ENCODE assay signal across 1 cellular context in genomic region chr6:41575598-41575997, GRCh38.
TF ChIP-seq lines count a peak whose summit lies in the region.

No MANE protein-coding gene starts in this region.

TF ChIP-seq in GM23338, 12 proteins besides CTCF, POLR2A, EP300 and RAD21:
- TF ChIP-seq ZNF462 (CRISPR knock-in tag; IDR thresholded peaks at IDR 0.05) (no peak), STAT1 (IDR thresholded peaks at IDR 0.05; ENCODE audit: unreplicated experiment) (no peak), POLR2AphosphoS5 (IDR thresholded peaks at IDR 0.05; ENCODE audit: low read depth) (no peak), EZH2 (IDR thresholded peaks at IDR 0.05; ENCODE audit: low read depth, unreplicated experiment) (no peak), JUNB (IDR thresholded peaks at IDR 0.05; ENCODE audit: unreplicated experiment) (no peak), ETS1 (IDR thresholded peaks at IDR 0.05) (no peak), ZNF331 (CRISPR knock-in tag; IDR thresholded peaks at IDR 0.05; ENCODE audit: low read depth) (no peak), NANOG (IDR thresholded peaks at IDR 0.05; ENCODE audit: borderline replicate concordance) (no peak), EZH2phosphoT487 (IDR thresholded peaks at IDR 0.05; ENCODE audit: unreplicated experiment) (no peak), CREB1 (CRISPR knock-in tag; IDR thresholded peaks at IDR 0.05; ENCODE audit: low read depth) (no peak), ZNF114 (CRISPR knock-in tag; IDR thresholded peaks at IDR 0.05) (no peak), REST (IDR thresholded peaks at IDR 0.05; ENCODE audit: unreplicated experiment) (no peak)
